ENCODE assay signal across 1 cellular context in the genomic region with DNA sequence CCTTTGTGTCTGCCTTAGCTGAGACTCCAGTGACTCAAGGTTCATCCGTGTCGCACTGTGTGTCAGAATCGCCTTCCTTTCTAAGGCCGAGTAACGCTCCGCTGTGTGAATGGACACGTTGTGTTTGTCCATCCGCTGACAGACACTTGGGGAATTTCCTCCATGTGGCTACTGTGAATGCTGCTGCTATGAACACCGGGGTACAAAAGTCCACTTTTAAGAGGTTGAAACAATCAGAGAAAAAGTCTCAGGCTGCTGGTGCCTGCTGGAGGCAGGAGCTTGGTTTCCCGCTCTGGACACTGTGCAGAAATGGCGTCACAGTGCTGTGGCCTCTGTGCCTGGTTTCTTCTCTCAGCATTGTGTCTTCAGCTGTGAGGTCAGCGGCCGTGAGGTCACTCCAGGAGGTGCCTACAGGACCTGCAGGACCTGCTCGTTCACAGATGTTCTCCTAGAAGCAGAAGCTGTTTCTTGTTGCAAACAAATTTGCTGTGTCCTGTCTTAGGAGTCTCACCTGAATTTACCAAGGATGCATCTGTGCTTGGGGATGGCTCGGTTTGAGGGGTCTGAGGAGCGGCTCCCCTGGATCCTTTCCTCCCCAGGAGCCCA.
TF ChIP-seq lines count a peak whose summit lies in the region.

No MANE protein-coding gene starts in this region.

TF ChIP-seq in GM23338, 12 proteins besides CTCF, POLR2A, EP300 and RAD21 (continued from another document):
- TF ChIP-seq, protein P1, sequence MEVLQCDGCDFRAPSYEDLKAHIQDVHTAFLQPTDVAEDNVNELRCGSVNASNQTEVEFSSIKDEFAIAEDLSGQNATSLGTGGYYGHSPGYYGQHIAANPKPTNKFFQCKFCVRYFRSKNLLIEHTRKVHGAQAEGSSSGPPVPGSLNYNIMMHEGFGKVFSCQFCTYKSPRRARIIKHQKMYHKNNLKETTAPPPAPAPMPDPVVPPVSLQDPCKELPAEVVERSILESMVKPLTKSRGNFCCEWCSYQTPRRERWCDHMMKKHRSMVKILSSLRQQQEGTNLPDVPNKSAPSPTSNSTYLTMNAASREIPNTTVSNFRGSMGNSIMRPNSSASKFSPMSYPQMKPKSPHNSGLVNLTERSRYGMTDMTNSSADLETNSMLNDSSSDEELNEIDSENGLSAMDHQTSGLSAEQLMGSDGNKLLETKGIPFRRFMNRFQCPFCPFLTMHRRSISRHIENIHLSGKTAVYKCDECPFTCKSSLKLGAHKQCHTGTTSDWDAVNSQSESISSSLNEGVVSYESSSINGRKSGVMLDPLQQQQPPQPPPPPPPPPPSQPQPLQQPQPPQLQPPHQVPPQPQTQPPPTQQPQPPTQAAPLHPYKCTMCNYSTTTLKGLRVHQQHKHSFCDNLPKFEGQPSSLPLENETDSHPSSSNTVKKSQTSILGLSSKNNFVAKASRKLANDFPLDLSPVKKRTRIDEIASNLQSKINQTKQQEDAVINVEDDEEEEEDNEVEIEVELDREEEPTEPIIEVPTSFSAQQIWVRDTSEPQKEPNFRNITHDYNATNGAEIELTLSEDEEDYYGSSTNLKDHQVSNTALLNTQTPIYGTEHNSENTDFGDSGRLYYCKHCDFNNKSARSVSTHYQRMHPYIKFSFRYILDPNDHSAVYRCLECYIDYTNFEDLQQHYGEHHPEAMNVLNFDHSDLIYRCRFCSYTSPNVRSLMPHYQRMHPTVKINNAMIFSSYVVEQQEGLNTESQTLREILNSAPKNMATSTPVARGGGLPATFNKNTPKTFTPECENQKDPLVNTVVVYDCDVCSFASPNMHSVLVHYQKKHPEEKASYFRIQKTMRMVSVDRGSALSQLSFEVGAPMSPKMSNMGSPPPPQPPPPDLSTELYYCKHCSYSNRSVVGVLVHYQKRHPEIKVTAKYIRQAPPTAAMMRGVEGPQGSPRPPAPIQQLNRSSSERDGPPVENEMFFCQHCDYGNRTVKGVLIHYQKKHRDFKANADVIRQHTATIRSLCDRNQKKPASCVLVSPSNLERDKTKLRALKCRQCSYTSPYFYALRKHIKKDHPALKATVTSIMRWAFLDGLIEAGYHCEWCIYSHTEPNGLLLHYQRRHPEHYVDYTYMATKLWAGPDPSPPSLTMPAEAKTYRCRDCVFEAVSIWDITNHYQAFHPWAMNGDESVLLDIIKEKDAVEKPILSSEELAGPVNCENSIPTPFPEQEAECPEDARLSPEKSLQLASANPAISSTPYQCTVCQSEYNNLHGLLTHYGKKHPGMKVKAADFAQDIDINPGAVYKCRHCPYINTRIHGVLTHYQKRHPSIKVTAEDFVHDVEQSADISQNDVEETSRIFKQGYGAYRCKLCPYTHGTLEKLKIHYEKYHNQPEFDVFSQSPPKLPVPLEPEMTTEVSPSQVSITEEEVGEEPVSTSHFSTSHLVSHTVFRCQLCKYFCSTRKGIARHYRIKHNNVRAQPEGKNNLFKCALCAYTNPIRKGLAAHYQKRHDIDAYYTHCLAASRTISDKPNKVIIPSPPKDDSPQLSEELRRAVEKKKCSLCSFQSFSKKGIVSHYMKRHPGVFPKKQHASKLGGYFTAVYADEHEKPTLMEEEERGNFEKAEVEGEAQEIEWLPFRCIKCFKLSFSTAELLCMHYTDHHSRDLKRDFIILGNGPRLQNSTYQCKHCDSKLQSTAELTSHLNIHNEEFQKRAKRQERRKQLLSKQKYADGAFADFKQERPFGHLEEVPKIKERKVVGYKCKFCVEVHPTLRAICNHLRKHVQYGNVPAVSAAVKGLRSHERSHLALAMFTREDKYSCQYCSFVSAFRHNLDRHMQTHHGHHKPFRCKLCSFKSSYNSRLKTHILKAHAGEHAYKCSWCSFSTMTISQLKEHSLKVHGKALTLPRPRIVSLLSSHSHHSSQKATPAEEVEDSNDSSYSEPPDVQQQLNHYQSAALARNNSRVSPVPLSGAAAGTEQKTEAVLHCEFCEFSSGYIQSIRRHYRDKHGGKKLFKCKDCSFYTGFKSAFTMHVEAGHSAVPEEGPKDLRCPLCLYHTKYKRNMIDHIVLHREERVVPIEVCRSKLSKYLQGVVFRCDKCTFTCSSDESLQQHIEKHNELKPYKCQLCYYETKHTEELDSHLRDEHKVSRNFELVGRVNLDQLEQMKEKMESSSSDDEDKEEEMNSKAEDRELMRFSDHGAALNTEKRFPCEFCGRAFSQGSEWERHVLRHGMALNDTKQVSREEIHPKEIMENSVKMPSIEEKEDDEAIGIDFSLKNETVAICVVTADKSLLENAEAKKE (CRISPR knock-in tag; IDR thresholded peaks at IDR 0.05) = no peak
- TF ChIP-seq, protein P2, sequence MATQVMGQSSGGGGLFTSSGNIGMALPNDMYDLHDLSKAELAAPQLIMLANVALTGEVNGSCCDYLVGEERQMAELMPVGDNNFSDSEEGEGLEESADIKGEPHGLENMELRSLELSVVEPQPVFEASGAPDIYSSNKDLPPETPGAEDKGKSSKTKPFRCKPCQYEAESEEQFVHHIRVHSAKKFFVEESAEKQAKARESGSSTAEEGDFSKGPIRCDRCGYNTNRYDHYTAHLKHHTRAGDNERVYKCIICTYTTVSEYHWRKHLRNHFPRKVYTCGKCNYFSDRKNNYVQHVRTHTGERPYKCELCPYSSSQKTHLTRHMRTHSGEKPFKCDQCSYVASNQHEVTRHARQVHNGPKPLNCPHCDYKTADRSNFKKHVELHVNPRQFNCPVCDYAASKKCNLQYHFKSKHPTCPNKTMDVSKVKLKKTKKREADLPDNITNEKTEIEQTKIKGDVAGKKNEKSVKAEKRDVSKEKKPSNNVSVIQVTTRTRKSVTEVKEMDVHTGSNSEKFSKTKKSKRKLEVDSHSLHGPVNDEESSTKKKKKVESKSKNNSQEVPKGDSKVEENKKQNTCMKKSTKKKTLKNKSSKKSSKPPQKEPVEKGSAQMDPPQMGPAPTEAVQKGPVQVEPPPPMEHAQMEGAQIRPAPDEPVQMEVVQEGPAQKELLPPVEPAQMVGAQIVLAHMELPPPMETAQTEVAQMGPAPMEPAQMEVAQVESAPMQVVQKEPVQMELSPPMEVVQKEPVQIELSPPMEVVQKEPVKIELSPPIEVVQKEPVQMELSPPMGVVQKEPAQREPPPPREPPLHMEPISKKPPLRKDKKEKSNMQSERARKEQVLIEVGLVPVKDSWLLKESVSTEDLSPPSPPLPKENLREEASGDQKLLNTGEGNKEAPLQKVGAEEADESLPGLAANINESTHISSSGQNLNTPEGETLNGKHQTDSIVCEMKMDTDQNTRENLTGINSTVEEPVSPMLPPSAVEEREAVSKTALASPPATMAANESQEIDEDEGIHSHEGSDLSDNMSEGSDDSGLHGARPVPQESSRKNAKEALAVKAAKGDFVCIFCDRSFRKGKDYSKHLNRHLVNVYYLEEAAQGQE (IDR thresholded peaks at IDR 0.05; ENCODE audit: unreplicated experiment) = no peak
